ENCODE assay signal across 7 cellular contexts in the genomic region with DNA sequence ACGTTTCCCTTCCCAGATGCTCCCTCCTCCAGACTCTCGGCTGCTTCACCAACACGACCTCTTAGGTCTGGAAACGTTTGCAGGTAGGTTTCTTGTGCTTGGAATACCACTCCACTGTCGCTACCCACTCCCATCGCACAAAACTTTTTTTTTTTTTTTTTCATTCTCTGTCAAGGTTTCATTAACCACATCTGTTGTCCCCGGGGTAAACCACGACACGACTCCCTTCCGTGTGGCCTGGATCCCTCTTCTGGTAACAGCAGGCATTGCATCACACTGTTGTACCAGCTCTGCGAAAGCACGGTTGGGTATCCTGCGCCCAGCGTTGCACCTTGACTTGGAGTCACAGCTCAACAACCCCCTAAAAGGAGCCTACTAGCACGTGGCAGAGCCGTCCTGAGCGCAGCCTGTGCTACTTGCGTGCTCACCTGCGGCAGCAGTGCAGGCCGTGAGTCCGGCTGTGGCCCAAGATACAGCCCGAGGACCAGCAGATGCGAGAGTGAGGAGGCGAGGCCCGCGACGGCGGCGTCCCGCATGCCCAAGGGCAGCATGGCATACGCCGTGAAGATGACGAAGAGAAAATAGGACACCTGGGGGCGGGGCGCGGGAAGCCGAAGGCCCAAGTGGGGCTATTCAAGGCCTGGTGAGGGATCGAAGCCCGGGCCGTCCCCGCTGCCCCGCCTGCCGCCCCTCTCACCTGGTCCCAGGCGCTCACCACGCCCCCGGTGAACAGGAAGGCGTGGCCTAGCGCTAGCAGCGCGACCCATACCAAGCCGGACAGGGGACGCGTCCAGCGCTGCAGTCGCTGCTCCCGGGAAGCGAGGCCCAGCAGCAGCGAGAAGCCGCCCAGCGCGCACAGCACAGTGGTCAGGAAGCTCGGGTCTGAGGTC. TPM values are rescaled to one million over a fixed set of nuclear protein-coding genes. Genes with fewer than 3 reads are reported as not detected.
DNase-seq lines count a peak whose midpoint lies in the region; ATAC-seq and TF ChIP-seq lines count a peak whose summit lies in the region.

No MANE protein-coding gene starts in this region.

- H3K27me3 ChIP-seq in spleen (replicated peaks in 1 of 7) = peaks cover 0 to 34% (median 10%) of the 10 kb centered on the region in 7 donors

- peak overlapping the region in 7 of 8 donors; percentile 38 to 85 (median 65) for H3K27ac ChIP-seq in spleen

- no peak for TF ChIP-seq POLR2A in spleen (IDR thresholded peaks at IDR 0.05)

- H3K36me3 ChIP-seq in spleen = peaks cover 0 to 21% (median 2%) of the 10 kb centered on the region in 6 donors

- peak; percentile 85 for ATAC-seq in HG02642 (IDR thresholded peaks at IDR 0.05; ENCODE audit: poor library complexity, unreplicated experiment)

- TF ChIP-seq CTCF in GM13976 (IDR thresholded peaks at IDR 0.05; ENCODE audit: borderline replicate concordance, control extremely low read depth, extremely low read depth, insufficient read depth, missing control alignments) (peak; percentile 73), astrocyte of the spinal cord (IDR thresholded peaks at IDR 0.05; ENCODE audit: low read depth, low read length) (peak; percentile 85), spleen (IDR thresholded peaks at IDR 0.05 in 8 of 11, conservative IDR thresholded peaks at IDR 0.05 in 3 of 11) (peak; percentile 80 to 95 (median 93))

- H3K9me3 ChIP-seq in iPS-18c (ENCODE audit: control insufficient read depth, insufficient read depth, low read length) (no peaks in the 10 kb centered on the region), spleen (no peaks in the 10 kb centered on the region)

- H3K4me1 ChIP-seq in spleen = peaks cover 51 to 100% (median 89%) of the 10 kb centered on the region in 6 donors

- in situ Hi-C loops in GM13976 (cut with MboI; ENCODE audit: low sequenced_read_pairs, unreplicated experiment) (loop anchor here (25.0 kb wide), 1 partner anchor 355 kb away; no protein-coding TSS in a partner anchor), astrocyte of the spinal cord (cut with HindIII; ENCODE audit: low sequenced_read_pairs) (loop anchor here (10.0 kb wide), 1 partner anchor 102 kb away; no protein-coding TSS in a partner anchor)

- DNase-seq in GM13976 (ENCODE audit: low spot score) = peak; percentile 93
- peak; percentile 27 for DNase-seq in NCI-H1092 (lab: John Stamatoyannopoulos, UW)
- peak; percentile 17 for DNase-seq in T1000 (lab: John Stamatoyannopoulos, UW)
- peak; percentile 41 for DNase-seq in astrocyte of the spinal cord (ENCODE audit: low read depth, low spot score)
- DNase-seq in spleen = peak; percentile 92

- H3K4me3 ChIP-seq in astrocyte of the spinal cord (ENCODE audit: low read depth, low read length) (peak overlapping the region; percentile 17), iPS-18c (ENCODE audit: insufficient read depth, low read depth, low read length) (peak overlapping the region; percentile 56), spleen (peak overlapping the region; percentile 23 to 71 (median 37))

- intact Hi-C loops in spleen (cut with DNase I; ENCODE audit: low total_unique reads) = no loop called here

- WGBS in spleen, 5 donors = 11 to 25% (median 21%) methylated on average over 51 to 62 of the region's 62 CpGs

RNA-seq across cellular contexts. Expression of gene ADCY4, which starts 2.5 kb away (rescaled TPM):
- total RNA-seq in spleen = 100 to 1,000 TPM in 1 of 7 donors, 10 to 100 TPM in 6; 34.4 to 114 (median 68.7) TPM
- 10 to 100 TPM; 13.0 to 53.5 (median 34.0) TPM for polyA plus RNA-seq in spleen

RNA-seq across cellular contexts. Expression of gene RIPK3, which starts 7.5 kb away (rescaled TPM):
- total RNA-seq in spleen = 10 to 100 TPM; 24.8 to 42.4 (median 32.6) TPM
- polyA plus RNA-seq in spleen = 10 to 100 TPM; 14.0 to 18.4 (median 14.7) TPM

RNA-seq across cellular contexts. Expression of gene LTB4R, which starts 21.0 kb away (rescaled TPM):
- 10 to 100 TPM; 20.9 to 50.4 (median 35.8) TPM for total RNA-seq in spleen
- 10 to 100 TPM; 13.9 to 28.6 (median 28.6) TPM for polyA plus RNA-seq in spleen

RNA-seq across cellular contexts. Expression of gene LTB4R2, which starts 22.4 kb away (rescaled TPM):
- 10 to 100 TPM in 6 of 7 donors, 1 to 10 TPM in 1; 9.2 to 32.3 (median 18.1) TPM for total RNA-seq in spleen
- polyA plus RNA-seq in spleen = 1 to 10 TPM in 2 of 3 donors, under 1 TPM in 1; 0.83 to 4.0 (median 1.3) TPM

RNA-seq across cellular contexts. Expression of gene CIDEB, which starts 24.6 kb away (rescaled TPM):
- 100 to 1,000 TPM in 2 of 7 donors, 10 to 100 TPM in 5; 54.0 to 145 (median 88.8) TPM for total RNA-seq in spleen
- polyA plus RNA-seq in spleen = 10 to 100 TPM; 31.0 to 33.6 (median 31.4) TPM

Comparison
In these comparisons a context has a peak if more than half of its experiments do, and no peak if none do; other contexts are left out.
1. Peak in every context shown above with its lines: DNase-seq, ATAC-seq, H3K4me3 ChIP-seq and H3K27ac ChIP-seq.
2. DNase-seq: peak in every context shown above with its lines; median percentile 93 in GM13976; 92 in spleen; 41 in astrocyte of the spinal cord; 27 in NCI-H1092; 17 in T1000.